24 cellular contexts compared by ENCODE assay signal in the genomic region with DNA sequence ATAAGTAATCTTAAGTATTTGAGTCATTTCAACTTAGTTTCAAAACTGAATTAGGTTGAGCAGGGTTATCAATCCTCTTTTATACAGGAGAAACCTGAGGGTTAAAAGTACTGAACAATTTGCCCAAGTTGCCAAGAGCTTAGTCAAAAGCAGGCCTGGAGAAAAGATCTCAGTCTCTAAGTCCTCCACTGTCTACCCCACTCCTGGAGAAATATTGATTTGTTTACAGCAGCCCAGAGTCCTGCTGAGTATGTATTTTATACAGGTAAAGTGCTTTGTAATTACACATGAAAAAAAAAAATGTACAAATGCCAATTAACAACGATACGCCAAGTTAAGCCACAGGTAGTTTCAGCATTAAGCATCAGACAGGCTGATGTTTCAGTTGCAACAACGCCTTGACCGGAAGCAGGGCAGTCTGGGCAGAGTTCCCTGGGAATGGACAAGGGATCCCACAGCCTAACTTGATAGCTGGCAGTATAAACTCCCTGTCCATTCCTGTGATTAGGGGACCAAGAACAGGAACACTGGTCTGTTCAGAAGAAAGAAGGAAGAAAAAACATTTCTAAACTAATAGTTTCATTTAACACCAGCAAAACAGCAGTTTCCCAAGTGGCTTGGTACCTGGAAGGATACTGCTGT.
DNase-seq lines count a peak whose midpoint lies in the region; ATAC-seq and TF ChIP-seq lines count a peak whose summit lies in the region.
"Had no signal": no experiment of that assay in that cellular context is flagged by ENCODE, and none has a peak within 500 bp of the region (broad histone marks: within the 10 kb centered on the region; RNA-seq: fewer than 3 reads in every experiment).

No MANE protein-coding gene starts in this region.

- TF ChIP-seq CTCF in mucosa of descending colon (IDR thresholded peaks at IDR 0.05) = no peak

- ATAC-seq in left lobe of liver = peak; percentile 54
- ATAC-seq in mucosa of descending colon = no peak
- ATAC-seq: naive thymus-derived CD4-positive, alpha-beta T cell had no signal

- H3K4me1 ChIP-seq in mucosa of descending colon (ENCODE audit: low read depth) = peaks cover 23% of the 10 kb centered on the region
- H3K4me1 ChIP-seq: upper lobe of left lung had no signal

- no peaks in the 10 kb centered on the region for H3K36me3 ChIP-seq in mucosa of descending colon (ENCODE audit: low read depth)
- H3K36me3 ChIP-seq: esophagus muscularis mucosa, upper lobe of left lung, WERI-Rb-1 had no signal

- H3K9me3 ChIP-seq in mucosa of descending colon = no peaks in the 10 kb centered on the region
- H3K9me3 ChIP-seq: esophagus muscularis mucosa, upper lobe of left lung had no signal

- DNase-seq in COR-L47 (lab: John Stamatoyannopoulos, UW) (peak; percentile 85), DMS79 treated with DMSO at 0.1 percent for 48 hours (lab: John Stamatoyannopoulos, UW) (peak; percentile 51), amniotic epithelial cell (ENCODE audit: low read depth) (peak; percentile 2), left lobe of liver (ENCODE audit: low spot score) (no peak), NCI-H2196 treated with DMSO at 0.1 percent for 48 hours (lab: John Stamatoyannopoulos, UW; ENCODE audit: unreplicated experiment) (no peak), MV-4-11 (lab: John Stamatoyannopoulos, UW) (no peak), mucosa of descending colon (no peak)
- DNase-seq: activated CD4-positive, alpha-beta T cell treated with anti-CD3 and anti-CD28 coated beads for 48 hours; activated CD8-positive, alpha-beta memory T cell treated with anti-CD3 and anti-CD28 coated beads for 24 hours; activated gamma-delta T cell; activated naive CD8-positive, alpha-beta T cell treated with anti-CD3 and anti-CD28 coated beads, Interleukin-2, amount 10 ng/mL, durations not matched to agents 7 days and 5 days; dermis blood vessel endothelial cell; KG1; naive thymus-derived CD4-positive, alpha-beta T cell; NCI-H1694; NCI-H446; NK-92 treated with Interleukin-12 subunit alpha and Interleukin-12 subunit beta, amount 100 ng/mL, for 24 hours; SHP77 treated with DMSO at 0.1 percent for 48 hours; SW 1271; T-helper 9 cell; upper lobe of left lung; WERI-Rb-1 had no signal

- intact Hi-C loops in mucosa of descending colon (cut with DNase I, micrococcal nuclease) = no loop called here

- no peak overlapping the region for H3K4me3 ChIP-seq in mucosa of descending colon
- H3K4me3 ChIP-seq: esophagus muscularis mucosa, hepatocyte, upper lobe of left lung had no signal

Comparison
In these comparisons a context has a peak if more than half of its experiments do, and no peak if none do; other contexts are left out.
1. DNase-seq: peak in COR-L47 (single experiment), DMS79 treated with DMSO at 0.1 percent for 48 hours (single experiment) and amniotic epithelial cell (single experiment); none in left lobe of liver (single experiment), NCI-H2196 treated with DMSO at 0.1 percent for 48 hours (single experiment), MV-4-11 (single experiment) and mucosa of descending colon (0 of 3).